ENCODE assay signal across 1 cellular context in genomic region chr19:49506575-49507105, GRCh38.
TF ChIP-seq lines count a peak whose summit lies in the region.

No MANE protein-coding gene starts in this region.

TF ChIP-seq in K562, 482 proteins besides CTCF, POLR2A, EP300 and RAD21 (continues in another document):
- TF ChIP-seq STAG1 (CRISPR knock-in tag; IDR thresholded peaks at IDR 0.05; ENCODE audit: borderline replicate concordance), result peak; percentile 74; the same call in 1 of the 2 replicates
- TF ChIP-seq ZBTB40 (IDR thresholded peaks at IDR 0.05), result 0 out of 2 replicates have a peak, but pooled peaks have one; percentile 30
- TF ChIP-seq ZBTB40 (CRISPR knock-in tag; IDR thresholded peaks at IDR 0.05), result no peak
- TF ChIP-seq ADNP (tag; IDR thresholded peaks at IDR 0.05), result 0 out of 2 replicates have a peak, but pooled peaks have one; percentile 13
- TF ChIP-seq SRSF9 (IDR thresholded peaks at IDR 0.05; ENCODE audit: borderline replicate concordance, low read depth, low read length), result no peak
- peak; percentile 60 for TF ChIP-seq BRD9 (IDR thresholded peaks at IDR 0.05; ENCODE audit: low read depth, partially characterized antibody)
- TF ChIP-seq ESRRA (IDR thresholded peaks at IDR 0.05; ENCODE audit: borderline replicate concordance, low read depth), result peak; percentile 55; the same call in 1 of the 2 replicates
- 0 out of 4 replicates have a peak, but pooled peaks of 1 of the 2 experiments have one; percentile 28 for TF ChIP-seq ARNT (IDR thresholded peaks at IDR 0.05)
- peak; percentile 47; the same call in 1 of the 2 replicates for TF ChIP-seq VEZF1 (CRISPR knock-in tag; IDR thresholded peaks at IDR 0.05)
- TF ChIP-seq PHF21A (IDR thresholded peaks at IDR 0.05; ENCODE audit: borderline replicate concordance, low read depth), result 0 out of 2 replicates have a peak, but pooled peaks have one; percentile 51
- TF ChIP-seq YY1 (IDR thresholded peaks at IDR 0.05; ENCODE audit: borderline replicate concordance in 1 of 3, control insufficient read depth in 1 of 3, extremely low read depth in 1 of 3, insufficient read depth in 3 of 3, insufficient read length in 1 of 3, insufficient replicate concordance in 2 of 3, low read depth in 1 of 3, low read length in 2 of 3), result peak; percentile 27 to 83 (median 71)
- TF ChIP-seq MAZ (CRISPR knock-in tag; conservative IDR thresholded peaks at IDR 0.05 in 1 of 2, IDR thresholded peaks at IDR 0.05 in 1 of 2), result peak in 1 of 2 experiments; percentile 39; a peak in 1 of 4 replicates
- peak in 1 of 2 experiments; percentile 22; a peak in 1 of 4 replicates for TF ChIP-seq NONO (IDR thresholded peaks at IDR 0.05; ENCODE audit: low read depth in 2 of 2, low read length in 1 of 2)
- TF ChIP-seq HES1 (IDR thresholded peaks at IDR 0.05; ENCODE audit: low read depth), result no peak
- no peak for TF ChIP-seq ZNF282 (CRISPR knock-in tag; IDR thresholded peaks at IDR 0.05)
- TF ChIP-seq KLF16 (IDR thresholded peaks at IDR 0.05), result peak; percentile 67
- TF ChIP-seq EP400 (IDR thresholded peaks at IDR 0.05), result 0 out of 2 replicates have a peak, but pooled peaks have one; percentile 13
- 0 out of 4 replicates have a peak, but pooled peaks of 1 of the 2 experiments have one; percentile 6 for TF ChIP-seq MLLT1 (IDR thresholded peaks at IDR 0.05)
- TF ChIP-seq EGR1 (conservative IDR thresholded peaks at IDR 0.05), result no peak
- TF ChIP-seq RBM25 (IDR thresholded peaks at IDR 0.05; ENCODE audit: low read depth, low read length, severe bottlenecking), result no peak
- 0 out of 2 replicates have a peak, but pooled peaks have one; percentile 52 for TF ChIP-seq SP1 (CRISPR knock-in tag; IDR thresholded peaks at IDR 0.05)
- no peak for TF ChIP-seq PML (IDR thresholded peaks at IDR 0.05; ENCODE audit: low read length)
- peak; percentile 19 for TF ChIP-seq ZFP36 (IDR thresholded peaks at IDR 0.05; ENCODE audit: low read depth, low read length, partially characterized antibody)
- TF ChIP-seq CC2D1A (IDR thresholded peaks at IDR 0.05), result peak; percentile 93
- TF ChIP-seq KDM2B (CRISPR knock-in tag; IDR thresholded peaks at IDR 0.05), result no peak
- 0 out of 2 replicates have a peak, but pooled peaks have one; percentile 19 for TF ChIP-seq SPI1 (IDR thresholded peaks at IDR 0.05; ENCODE audit: borderline replicate concordance, low read depth, low read length)
- peak; percentile 76; the same call in 1 of the 2 replicates for TF ChIP-seq RB1 (IDR thresholded peaks at IDR 0.05; ENCODE audit: low read depth)
- 0 out of 2 replicates have a peak, but pooled peaks have one; percentile 10 for TF ChIP-seq ATF7 (IDR thresholded peaks at IDR 0.05)
- TF ChIP-seq GATAD2A (IDR thresholded peaks at IDR 0.05), result 0 out of 2 replicates have a peak, but pooled peaks have one; percentile 52
- peak; percentile 94 for TF ChIP-seq ARID2 (IDR thresholded peaks at IDR 0.05)
- 0 out of 2 replicates have a peak, but pooled peaks have one; percentile 15 for TF ChIP-seq ZNF316 (IDR thresholded peaks at IDR 0.05)
- TF ChIP-seq JUND (IDR thresholded peaks at IDR 0.05; ENCODE audit: borderline replicate concordance, low read depth, low read length), result 0 out of 2 replicates have a peak, but pooled peaks have one; percentile 21
- TF ChIP-seq JUND (tag; IDR thresholded peaks at IDR 0.05; ENCODE audit: borderline replicate concordance, low read depth, low read length), result no peak; the same call in 2 of the 3 replicates
- peak; percentile 49; the same call in 1 of the 2 replicates for TF ChIP-seq NBN (IDR thresholded peaks at IDR 0.05; ENCODE audit: low read depth)
- 0 out of 2 replicates have a peak, but pooled peaks have one; percentile 27 for TF ChIP-seq MAX (CRISPR knock-in tag; IDR thresholded peaks at IDR 0.05)
- peak; percentile 47; the same call in 1 of the 2 replicates for TF ChIP-seq XRCC5 (IDR thresholded peaks at IDR 0.05; ENCODE audit: low read depth, low read length)
- peak; percentile 14; the same call in 1 of the 2 replicates for TF ChIP-seq TFAP4 (CRISPR knock-in tag; IDR thresholded peaks at IDR 0.05; ENCODE audit: borderline replicate concordance)
- TF ChIP-seq TBP (optimal IDR thresholded peaks at IDR 0.05; ENCODE audit: low read depth, low read length), result no peak
- TF ChIP-seq SOX6 (IDR thresholded peaks at IDR 0.05), result peak; percentile 27; the same call in 1 of the 2 replicates
- 0 out of 4 replicates have a peak, but pooled peaks of 1 of the 2 experiments have one; percentile 47 for TF ChIP-seq FOXK2 (conservative IDR thresholded peaks at IDR 0.05 in 1 of 2, IDR thresholded peaks at IDR 0.05 in 1 of 2; ENCODE audit: low read depth in 2 of 2)
- 0 out of 2 replicates have a peak, but pooled peaks have one; percentile 16 for TF ChIP-seq CEBPB (tag; IDR thresholded peaks at IDR 0.05)
- peak; percentile 44; the same call in 1 of the 2 replicates for TF ChIP-seq C11orf30 (IDR thresholded peaks at IDR 0.05; ENCODE audit: low read depth)
- peak; percentile 90 for TF ChIP-seq DEAF1 (CRISPR knock-in tag; IDR thresholded peaks at IDR 0.05)
- peak; percentile 30 for TF ChIP-seq ARID1B (IDR thresholded peaks at IDR 0.05)
- TF ChIP-seq MBD1 (CRISPR knock-in tag; IDR thresholded peaks at IDR 0.05), result peak; percentile 41; the same call in 1 of the 2 replicates
- TF ChIP-seq LCOR (CRISPR knock-in tag; IDR thresholded peaks at IDR 0.05), result no peak
- 0 out of 2 replicates have a peak, but pooled peaks have one; percentile 26 for TF ChIP-seq HCFC1 (IDR thresholded peaks at IDR 0.05; ENCODE audit: low read depth, low read length)
